Comparison of ENCODE assay signal across 17 cellular contexts in the genomic region with DNA sequence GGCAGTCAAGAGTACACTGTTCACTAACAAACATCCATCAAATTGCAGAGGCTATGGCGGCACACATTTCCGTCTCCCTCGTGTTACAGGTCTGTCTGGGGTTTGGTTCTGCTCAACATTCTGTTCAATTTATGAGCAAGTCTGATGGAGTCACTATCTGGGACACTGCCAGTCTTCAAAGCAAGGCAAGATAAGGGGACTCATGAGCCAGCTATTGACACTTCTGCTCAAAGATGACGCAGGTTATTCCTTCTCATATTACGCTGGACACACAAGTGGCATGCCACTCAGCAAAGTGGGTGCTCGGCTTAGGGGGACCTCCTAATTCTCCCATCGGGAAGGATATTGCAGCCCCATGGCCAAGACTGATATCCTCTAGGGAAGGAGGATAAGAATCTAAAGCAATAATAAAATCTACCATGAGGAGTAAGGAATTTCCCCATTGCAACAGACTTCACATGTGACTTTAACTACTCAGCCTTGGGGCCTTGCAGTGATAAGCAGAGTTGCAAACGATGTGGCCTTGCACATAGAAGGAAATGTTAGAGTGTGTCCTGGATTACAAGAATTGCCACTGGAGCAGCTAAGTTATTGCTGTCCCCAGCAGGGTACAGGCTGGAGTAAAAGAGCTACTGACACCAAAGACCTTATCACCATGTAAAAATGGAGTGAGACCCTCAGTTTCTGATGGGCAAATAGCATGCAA.
DNase-seq lines count a peak whose midpoint lies in the region; ATAC-seq and TF ChIP-seq lines count a peak whose summit lies in the region.
"Had no signal": no experiment of that assay in that cellular context is flagged by ENCODE, and none has a peak within 500 bp of the region (broad histone marks: within the 10 kb centered on the region; RNA-seq: fewer than 3 reads in every experiment).

No MANE protein-coding gene starts in this region.

- dilution Hi-C loops in mammary epithelial cell (cut with HindIII; ENCODE audit: low sequenced_read_pairs) = no loop called here

- CTCF ChIA-PET in MCF 10A (lab: Yijun Ruan, JAX) (interaction anchor here (0.6 kb wide), 1 partner anchor 205 kb away, joined by 4 read pairs; no protein-coding TSS in a partner anchor), mammary epithelial cell (lab: Charles Lee; ENCODE audit: low non-redundant PET) (no interaction called here)

- H3K27me3 ChIP-seq in breast epithelium = no peaks in the 10 kb centered on the region
- no peaks in the 10 kb centered on the region for H3K27me3 ChIP-seq in mammary epithelial cell (ENCODE audit: insufficient read depth, low read length)
- H3K27me3 ChIP-seq in aorta (ENCODE audit: control insufficient read depth in 1 of 2, insufficient read depth in 2 of 2, low read length in 1 of 2) = no peaks in the 10 kb centered on the region
- H3K27me3 ChIP-seq in colonic mucosa = no peaks in the 10 kb centered on the region

- H2AFZ ChIP-seq in mammary epithelial cell (ENCODE audit: low read depth, low read length) = no peak overlapping the region

- H3K27ac ChIP-seq in breast epithelium (no peak overlapping the region), mammary epithelial cell (ENCODE audit: insufficient read depth, low read depth, low read length) (no peak overlapping the region), aorta (ENCODE audit: low read depth in 1 of 2, low read length in 2 of 2) (no peak overlapping the region), colonic mucosa (no peak overlapping the region)
- H3K27ac ChIP-seq: A549 had no signal

- in situ Hi-C loops in mammary epithelial cell (cut with MboI; ENCODE audit: low sequenced_read_pairs in 2 of 2) = no loop called here

- WGBS in mammary epithelial cell (ENCODE audit: low coverage, missing lambda C conversion rate) = 71% methylated on average over 5 of the region's 8 CpGs
- 27 to 40% methylated on average over 8 of the region's 8 CpGs for WGBS in aorta, 2 donors

- peaks cover 7% of the 10 kb centered on the region for H3K4me1 Mint-ChIP-seq in MCF 10A (ENCODE audit: insufficient read depth, unreplicated experiment)

- no peak overlapping the region for H3K4me2 ChIP-seq in mammary epithelial cell (ENCODE audit: insufficient read depth, low read depth, low read length)
- H3K4me2 ChIP-seq: A549 had no signal

- no peak for TF ChIP-seq CTCF in MCF 10A (IDR thresholded peaks at IDR 0.05; ENCODE audit: unreplicated experiment)
- no peak for TF ChIP-seq CTCF in breast epithelium (IDR thresholded peaks at IDR 0.05)
- TF ChIP-seq CTCF in mammary epithelial cell (conservative IDR thresholded peaks at IDR 0.05 in 1 of 2, IDR thresholded peaks at IDR 0.05 in 1 of 2; ENCODE audit: extremely low read depth in 1 of 2, insufficient read depth in 1 of 2, low read depth in 1 of 2, low read length in 2 of 2) = no peak
- no peak for TF ChIP-seq CTCF in colonic mucosa (IDR thresholded peaks at IDR 0.05)

- H3K27me3 Mint-ChIP-seq in MCF 10A (ENCODE audit: insufficient read depth, unreplicated experiment) = no peaks in the 10 kb centered on the region

- peak; percentile 40 for ATAC-seq in aorta (ENCODE audit: low FRiP score)
- no peak for ATAC-seq in HG03139 (IDR thresholded peaks at IDR 0.05; ENCODE audit: unreplicated experiment)
- no peak for ATAC-seq in GM18868 (IDR thresholded peaks at IDR 0.05; ENCODE audit: unreplicated experiment)
- ATAC-seq: A549; activated CD4-positive, CD25-positive, alpha-beta regulatory T cell treated with anti-CD3 and anti-CD28 coated beads, Interleukin-2, amount 50 U/mL, for 24 hours; HCT116; natural killer cell had no signal

- H3K4me3 ChIP-seq in breast epithelium (no peak overlapping the region), mammary epithelial cell (replicated peaks in 1 of 3; ENCODE audit: insufficient read depth in 1 of 3, low read depth in 2 of 3, low read length in 3 of 3) (no peak overlapping the region), aorta (ENCODE audit: low read length in 2 of 2) (no peak overlapping the region), colonic mucosa (no peak overlapping the region)
- H3K4me3 ChIP-seq: A549 had no signal

- H3K4me1 ChIP-seq in breast epithelium = no peaks in the 10 kb centered on the region
- no peaks in the 10 kb centered on the region for H3K4me1 ChIP-seq in mammary epithelial cell (ENCODE audit: insufficient read depth, low read length)
- H3K4me1 ChIP-seq in aorta (ENCODE audit: control insufficient read depth in 1 of 2, insufficient read depth in 2 of 2, low read length in 2 of 2) = no peaks in the 10 kb centered on the region
- H3K4me1 ChIP-seq in colonic mucosa = no peaks in the 10 kb centered on the region

- POLR2A ChIA-PET in MCF 10A (lab: Yijun Ruan, JAX) = interaction anchor here (0.7 to 1.3 kb wide), 2 partner anchors 16 to 17 kb away, joined by 4 to 5 read pairs; no protein-coding TSS in a partner anchor

- no peaks in the 10 kb centered on the region for H3K9me3 Mint-ChIP-seq in MCF 10A (ENCODE audit: unreplicated experiment)
- H3K9me3 Mint-ChIP-seq: natural killer cell had no signal

- TF ChIP-seq POLR2A in breast epithelium (IDR thresholded peaks at IDR 0.05) = no peak

- intact Hi-C loops in MCF 10A (cut with micrococcal nuclease) (no loop called here), breast epithelium (cut with DNase I; ENCODE audit: low total_unique reads) (no loop called here), mammary epithelial cell (cut with micrococcal nuclease) (no loop called here), aorta (cut with DNase I) (no loop called here), colonic mucosa (cut with DNase I) (no loop called here)

- H3K9ac ChIP-seq in mammary epithelial cell (ENCODE audit: insufficient read depth, low read length) = no peak overlapping the region
- H3K9ac ChIP-seq in colonic mucosa (ENCODE audit: low read depth in 2 of 2, low read length in 2 of 2) = no peak overlapping the region

- no TSS peak for BruUV-seq in MCF 10A (replicated peaks; lab: Mats Ljungman, UMichigan)
- no TSS peak for BruUV-seq in mammary epithelial cell (replicated peaks; lab: Mats Ljungman, UMichigan)

- peaks cover 6% of the 10 kb centered on the region for H3K36me3 Mint-ChIP-seq in MCF 10A (ENCODE audit: insufficient read depth, unreplicated experiment)
- H3K36me3 Mint-ChIP-seq: natural killer cell had no signal

- no peak overlapping the region for H3K27ac Mint-ChIP-seq in MCF 10A (ENCODE audit: low read depth, unreplicated experiment)
- H3K27ac Mint-ChIP-seq: natural killer cell had no signal

- H4K20me1 ChIP-seq in mammary epithelial cell (ENCODE audit: insufficient read depth, low read length) = no peaks in the 10 kb centered on the region

- H3K9me3 ChIP-seq in breast epithelium (no peaks in the 10 kb centered on the region), mammary epithelial cell (replicated peaks; ENCODE audit: insufficient read depth, low read length) (no peaks in the 10 kb centered on the region), aorta (ENCODE audit: control insufficient read depth, low read length) (no peaks in the 10 kb centered on the region), colonic mucosa (no peaks in the 10 kb centered on the region)
- H3K9me3 ChIP-seq: A549, Caco-2 had no signal

- H3K79me2 ChIP-seq in mammary epithelial cell (ENCODE audit: insufficient read depth, low read length) = no peaks in the 10 kb centered on the region

- no peaks in the 10 kb centered on the region for H3K36me3 ChIP-seq in breast epithelium
- H3K36me3 ChIP-seq in mammary epithelial cell (ENCODE audit: insufficient read depth, low read length) = no peaks in the 10 kb centered on the region
- H3K36me3 ChIP-seq in aorta (ENCODE audit: control insufficient read depth in 1 of 2, insufficient read depth in 2 of 2, low read length in 1 of 2) = no peaks in the 10 kb centered on the region
- no peaks in the 10 kb centered on the region for H3K36me3 ChIP-seq in colonic mucosa

- H3K4me3 Mint-ChIP-seq in MCF 10A (ENCODE audit: unreplicated experiment) = no peak overlapping the region
- H3K4me3 Mint-ChIP-seq: natural killer cell had no signal

- DNase-seq in MCF 10A (ENCODE audit: unreplicated experiment) (peak; percentile 16), breast epithelium (ENCODE audit: low spot score in 2 of 2) (no peak), mammary epithelial cell (peak; percentile 9), iris pigment epithelial cell (ENCODE audit: low read depth) (peak; percentile 84), aorta (no peak), colonic mucosa (no peak)
- DNase-seq: activated T-cell treated with anti-CD3 and anti-CD28 coated beads for 4 hours, glutamatergic neuron, natural killer cell, NCI-H2171, substantia nigra had no signal

Comparison
In these comparisons a context has a peak if more than half of its experiments do, and no peak if none do; other contexts are left out.
1. DNase-seq: peak in MCF 10A (single experiment), mammary epithelial cell (single experiment) and iris pigment epithelial cell (single experiment); none in breast epithelium (0 of 2), aorta (0 of 2) and colonic mucosa (single experiment).